1 cellular context compared by ENCODE assay signal in the genomic region with DNA sequence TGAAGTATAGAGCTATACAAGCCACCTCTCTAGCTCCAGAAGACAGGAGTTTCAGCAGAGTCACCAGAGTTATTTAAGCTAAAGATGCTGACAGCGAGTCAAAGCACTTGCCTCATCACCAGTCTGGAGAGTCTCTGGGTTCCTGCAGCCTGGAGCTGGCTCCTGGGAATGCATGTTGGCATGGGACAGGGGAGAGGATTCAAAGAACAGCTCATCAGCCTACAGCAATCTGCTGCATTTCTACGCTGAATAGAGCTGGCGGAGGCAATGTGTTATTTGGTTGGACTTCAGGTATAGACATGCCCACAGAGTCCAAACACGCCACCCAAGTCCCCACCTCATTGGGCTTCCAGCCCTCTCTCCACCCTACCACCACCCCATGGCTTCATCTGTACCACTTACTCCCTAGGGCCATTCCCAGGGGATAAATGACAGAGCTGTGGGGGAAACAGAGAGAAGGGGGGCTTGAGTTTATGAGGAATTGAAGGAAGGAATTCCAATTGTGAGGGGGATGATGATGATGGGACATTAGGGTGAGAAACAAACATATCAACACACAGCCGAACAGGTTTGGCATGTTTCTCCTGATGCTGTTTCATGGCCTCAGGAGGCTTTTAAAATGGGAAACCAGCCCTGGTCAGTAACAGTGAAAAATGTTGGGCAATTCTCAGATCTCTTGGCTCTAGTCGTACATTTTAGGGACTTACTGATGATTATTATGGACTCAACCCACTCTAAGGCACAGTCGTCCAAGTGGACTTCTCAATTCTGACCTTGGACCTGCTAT.
TF ChIP-seq lines count a peak whose summit lies in the region.

No MANE protein-coding gene starts in this region.

TF ChIP-seq in H1, 55 proteins besides CTCF, POLR2A, EP300 and RAD21:
- TF ChIP-seq ZNF274 (IDR thresholded peaks at IDR 0.05; ENCODE audit: borderline replicate concordance, extremely low read depth, low read length), result no peak
- no peak for TF ChIP-seq SUZ12 (IDR thresholded peaks at IDR 0.05; ENCODE audit: low read length)
- no peak for TF ChIP-seq NRF1 (IDR thresholded peaks at IDR 0.05; ENCODE audit: low read depth, low read length)
